In genomic region chr7:76467743-76468404, GRCh38 we compare ENCODE assay signal across 9 cellular contexts. TPM values are rescaled to one million over a fixed set of nuclear protein-coding genes. Genes with fewer than 3 reads are reported as not detected.
A peak's percentile ranks its signal among the peaks of the same experiment; 100 is the strongest.
DNase-seq lines count a peak whose midpoint lies in the region; ATAC-seq, FAIRE-seq and TF ChIP-seq lines count a peak whose summit lies in the region.
"Not testable (repeated sequence)": the region's sequence is repeated elsewhere in the genome, so short reads cannot be mapped to it uniquely, and the experiment has no call there.
"Had no signal": no experiment of that assay in that cellular context is flagged by ENCODE, and none has a peak within 500 bp of the region (broad histone marks: within the 10 kb centered on the region; RNA-seq: fewer than 3 reads in every experiment).

No MANE protein-coding gene starts in this region.

- peak overlapping the region in 3 of 4 donors; percentile 21 to 79 (median 78) for H3K27ac ChIP-seq in Peyer's patch
- peak overlapping the region; percentile 64 for H3K27ac ChIP-seq in colonic mucosa
- peak overlapping the region in 1 of 2 donors; percentile 24 for H3K27ac ChIP-seq in lung (ENCODE audit: low read depth in 1 of 2, low read length in 1 of 2)
- H3K27ac ChIP-seq in small intestine (ENCODE audit: low read depth in 1 of 2, low read length in 1 of 2), result peak overlapping the region; percentile 73 to 84

- not testable (repeated sequence) for H3K4me3 ChIP-seq in Peyer's patch; colonic mucosa; lung; small intestine (ENCODE audit: low read depth in 1 of 2, low read length in 2 of 2)

- ATAC-seq in GM18520 (IDR thresholded peaks at IDR 0.05; ENCODE audit: unreplicated experiment), result peak; percentile 58
- ATAC-seq in left cardiac atrium, result peak; percentile 91
- peak; percentile 75 for ATAC-seq in lung (ENCODE audit: insufficient read depth, low FRiP score)

- H3K9me3 ChIP-seq in Peyer's patch; colonic mucosa; lung (ENCODE audit: control insufficient read depth in 2 of 2, insufficient read depth in 1 of 2, low read length in 1 of 2); small intestine (ENCODE audit: control insufficient read depth, low read depth): not testable (repeated sequence)

- FAIRE-seq in small intestine (lab: Jason Lieb, UNC), result not testable (repeated sequence)

- peak overlapping the region in 1 of 2 donors; percentile 26 for H3K9ac ChIP-seq in colonic mucosa (ENCODE audit: low read depth in 2 of 2, low read length in 2 of 2)

- H3K36me3 ChIP-seq in Peyer's patch; colonic mucosa; lung (ENCODE audit: control insufficient read depth in 2 of 2, insufficient read depth in 2 of 2, low read length in 2 of 2); small intestine (ENCODE audit: control insufficient read depth in 2 of 2, insufficient read depth in 2 of 2, low read length in 2 of 2): not testable (repeated sequence)

- 70 to 84% methylated on average over 10 of the region's 14 CpGs for WGBS in lung, 2 donors
- 17 to 54% (median 37%) methylated on average over 10 of the region's 14 CpGs for WGBS in small intestine, 3 donors

- intact Hi-C loops in colonic mucosa (cut with DNase I); left cardiac atrium (cut with DNase I): not testable (repeated sequence)

- not testable (repeated sequence) for H3K27me3 ChIP-seq in Peyer's patch; colonic mucosa; lung (ENCODE audit: control insufficient read depth, insufficient read depth); small intestine (ENCODE audit: control insufficient read depth in 2 of 2, insufficient read depth in 2 of 2, low read length in 2 of 2)

- TF ChIP-seq POLR2A in Peyer's patch (IDR thresholded peaks at IDR 0.05), result not testable (repeated sequence)

- DNase-seq in A172 (ENCODE audit: low spot score) (peak; percentile 94), M059J (ENCODE audit: low read depth) (peak; percentile 50), Peyer's patch (peak in 2 of 3 donors; percentile 90 to 93), colonic mucosa (peak; percentile 92), left cardiac atrium (peak; percentile 66), lung (ENCODE audit: low spot score) (peak; percentile 62), small intestine (peak; percentile 87)

- not testable (repeated sequence) for TF ChIP-seq CTCF in Peyer's patch (IDR thresholded peaks at IDR 0.05); colonic mucosa (IDR thresholded peaks at IDR 0.05); lung (IDR thresholded peaks at IDR 0.05; ENCODE audit: control extremely low read depth, extremely low read depth)

- H3K4me1 ChIP-seq in Peyer's patch, result peaks cover 0 to 23% (median 0%) of the 10 kb centered on the region in 4 donors
- not testable (repeated sequence) for H3K4me1 ChIP-seq in colonic mucosa; lung (ENCODE audit: control insufficient read depth in 2 of 2, insufficient read depth in 2 of 2, low read length in 2 of 2); small intestine (ENCODE audit: control insufficient read depth in 2 of 2, insufficient read depth in 1 of 2, low read depth in 1 of 2, low read length in 1 of 2)

RNA-seq across cellular contexts. Expression of gene DTX2, which starts 6.4 kb away (rescaled TPM):
- total RNA-seq in A172 (2014; rRNA removed; shearing (Covaris generic)), result 18.0 and 36.7 TPM in 2 replicates
- total RNA-seq in M059J (2014; rRNA removed; shearing (Covaris generic)), result 14.1 and 21.9 TPM in 2 replicates
- total RNA-seq in Peyer's patch (10 to 100 TPM; 32.2 to 72.8 (median 59.2) TPM), colonic mucosa (10 to 100 TPM; 61.7 to 91.1 TPM), left cardiac atrium (10 to 100 TPM in 1 of 2 donors, 1 to 10 TPM in 1; 8.5 to 11.4 TPM), lung (10 to 100 TPM; 18.5 to 55.3 TPM)
- polyA plus RNA-seq in lung (10 to 100 TPM; 39.5 to 44.2 TPM), small intestine (10 to 100 TPM; 29.3 to 41.2 (median 32.4) TPM)

RNA-seq across cellular contexts. Expression of gene UPK3B, which starts 42.5 kb away (rescaled TPM):
- total RNA-seq in A172 (2014; rRNA removed; shearing (Covaris generic)), result 10.6 and 25.0 TPM in 2 replicates
- 0.05 TPM in 1 of 2 replicates, not detected in the other for total RNA-seq in M059J (2014; rRNA removed; shearing (Covaris generic))
- total RNA-seq in Peyer's patch (1 to 10 TPM in 3 of 4 donors, not detected in 1; 1.4 to 5.2 (median 3.3) TPM), colonic mucosa (1 to 10 TPM in 1 of 2 donors, under 1 TPM in 1; 0.72 to 2.6 TPM), left cardiac atrium (10 to 100 TPM in 1 of 2 donors, 1 to 10 TPM in 1; 3.7 to 33.8 TPM), lung (10 to 100 TPM in 1 of 2 donors, 1 to 10 TPM in 1; 3.6 to 12.4 TPM)
- polyA plus RNA-seq in lung (10 to 100 TPM in 1 of 2 donors, 1 to 10 TPM in 1; 4.7 to 24.3 TPM), small intestine (1 to 10 TPM in 1 of 3 donors, under 1 TPM in 1, not detected in 1; 0.18 to 2.2 TPM)
- total RNA-seq: RPMI7951 had no signal

RNA-seq across cellular contexts. Expression of gene ZP3, which starts 43.1 kb away (rescaled TPM):
- total RNA-seq in A172 (2014; rRNA removed; shearing (Covaris generic)), result 3.9 and 12.1 TPM in 2 replicates
- total RNA-seq in M059J (2014; rRNA removed; shearing (Covaris generic)), result 1.9 and 3.6 TPM in 2 replicates
- total RNA-seq in Peyer's patch (1 to 10 TPM in 3 of 4 donors, not detected in 1; 2.8 to 4.3 (median 3.3) TPM), colonic mucosa (10 to 100 TPM in 1 of 2 donors, 1 to 10 TPM in 1; 4.8 to 13.9 TPM), left cardiac atrium (under 1 TPM in 1 of 2 donors, not detected in 1; 0.76 TPM), lung (10 to 100 TPM in 1 of 2 donors, under 1 TPM in 1; 0.74 to 15.7 TPM)
- polyA plus RNA-seq in lung (1 to 10 TPM; 1.6 to 5.2 TPM), small intestine (1 to 10 TPM; 1.4 to 3.7 (median 3.6) TPM)

RNA-seq across cellular contexts. Expression of gene SSC4D, which starts 58.4 kb away (rescaled TPM):
- 0.76 and 2.4 TPM in 2 replicates for total RNA-seq in A172 (2014; rRNA removed; shearing (Covaris generic))
- total RNA-seq in M059J (2014; rRNA removed; shearing (Covaris generic)), result 0.39 and 0.44 TPM in 2 replicates
- 1 to 10 TPM in 1 of 4 donors, not detected in 3; 2.8 TPM for total RNA-seq in Peyer's patch
- total RNA-seq in colonic mucosa, result under 1 TPM; 0.42 to 0.45 TPM
- 1 to 10 TPM in 1 of 2 donors, under 1 TPM in 1; 0.55 to 1.4 TPM for total RNA-seq in left cardiac atrium
- 1 to 10 TPM in 1 of 2 donors, under 1 TPM in 1; 0.28 to 2.1 TPM for total RNA-seq in lung
- polyA plus RNA-seq in lung, result 1 to 10 TPM; 1.8 to 1.9 TPM
- polyA plus RNA-seq in small intestine, result under 1 TPM in 1 of 3 donors, not detected in 2; 0.72 TPM
